In the genomic region with DNA sequence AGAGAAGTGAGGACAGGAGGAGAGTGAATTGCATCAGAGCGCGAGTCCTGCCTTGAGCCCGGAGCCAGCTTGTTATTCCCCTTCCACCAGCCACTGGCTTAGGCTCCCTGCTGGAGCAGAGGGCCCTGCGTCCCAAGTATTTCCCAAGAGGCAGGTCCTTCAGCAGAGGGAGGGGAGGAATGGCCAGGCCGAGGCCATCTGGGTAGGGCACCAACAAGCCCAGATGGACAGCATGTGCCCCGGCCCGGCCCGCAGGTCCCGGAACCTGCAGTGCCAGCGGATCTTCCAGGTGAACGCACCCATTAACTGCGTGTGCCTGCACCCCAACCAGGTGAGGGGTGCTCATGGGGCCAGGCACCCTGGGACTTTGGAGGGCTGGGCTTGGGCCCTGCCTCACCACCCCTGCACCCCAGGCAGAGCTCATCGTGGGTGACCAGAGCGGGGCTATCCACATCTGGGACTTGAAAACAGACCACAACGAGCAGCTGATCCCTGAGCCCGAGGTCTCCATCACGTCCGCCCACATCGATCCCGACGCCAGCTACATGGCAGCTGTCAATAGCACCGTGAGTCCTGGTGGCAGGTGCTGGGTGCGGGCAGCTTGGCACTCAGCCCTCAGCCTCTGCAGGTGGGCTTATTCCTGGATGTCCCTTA, we compare ENCODE assay signal across 12 cellular contexts. TPM values are rescaled to one million over a fixed set of nuclear protein-coding genes. Genes with fewer than 3 reads are reported as not detected.
DNase-seq lines count a peak whose midpoint lies in the region; ATAC-seq and TF ChIP-seq lines count a peak whose summit lies in the region.
"Had no signal": no experiment of that assay in that cellular context is flagged by ENCODE, and none has a peak within 500 bp of the region (broad histone marks: within the 10 kb centered on the region; RNA-seq: fewer than 3 reads in every experiment).

No MANE protein-coding gene starts in this region.

- peaks cover 24% of the 10 kb centered on the region for H3K4me1 ChIP-seq in Panc1 (ENCODE audit: control insufficient read depth, insufficient read depth, low read length)
- peaks cover 20 to 27% of the 10 kb centered on the region in 2 experiments for H3K4me1 ChIP-seq in trophoblast cell (ENCODE audit: control insufficient read depth in 1 of 2, insufficient read depth in 2 of 2, low read length in 2 of 2)
- H3K4me1 ChIP-seq: SJCRH30 had no signal

- H3K9me3 ChIP-seq in Panc1 (ENCODE audit: control insufficient read depth, insufficient read depth, low read depth, low read length) (no peaks in the 10 kb centered on the region), trophoblast cell (ENCODE audit: insufficient read depth, low read depth, low read length) (no peaks in the 10 kb centered on the region)
- H3K9me3 ChIP-seq: esophagus muscularis mucosa, SJCRH30, transverse colon had no signal

- H3K27ac ChIP-seq in Panc1 (ENCODE audit: low read length): peak overlapping the region; percentile 91
- H3K27ac ChIP-seq in epithelial cell of prostate: peak overlapping the region; percentile 74
- no peak overlapping the region for H3K27ac ChIP-seq in trophoblast cell (ENCODE audit: low read depth, low read length)
- H3K27ac ChIP-seq: SJCRH30 had no signal

- CTCF ChIA-PET in Panc1 (lab: Charles Lee): no interaction called here

- H3K27ac Mint-ChIP-seq in stimulated activated naive CD8-positive, alpha-beta T cell treated with anti-CD3 and anti-CD28 coated beads, Interleukin-15, Interleukin-2, amounts not matched to agents 100 ng/mL and 50 ng/mL, for 24 hours: peak overlapping the region; percentile 92

- no peaks in the 10 kb centered on the region for H3K27me3 ChIP-seq in Panc1 (ENCODE audit: control insufficient read depth, insufficient read depth, low read length)
- no peaks in the 10 kb centered on the region for H3K27me3 ChIP-seq in trophoblast cell (ENCODE audit: insufficient read depth, low read length)
- H3K27me3 ChIP-seq: esophagus muscularis mucosa, SJCRH30, transverse colon had no signal

- no CpG with 5 or more reads among the region's 23 CpGs for WGBS in trophoblast cell (ENCODE audit: extremely low coverage, insufficient coverage, insufficient read length)

- no peak overlapping the region for H2AFZ ChIP-seq in trophoblast cell (ENCODE audit: insufficient read depth, low read length, poor library complexity)

- H3K4me3 ChIP-seq in Panc1 (ENCODE audit: low read depth in 2 of 2, low read length in 2 of 2) (peak overlapping the region; percentile 61 to 73), trophoblast cell (ENCODE audit: low read depth, low read length) (no peak overlapping the region)

- H3K14ac ChIP-seq in trophoblast cell (ENCODE audit: low read length): no peak overlapping the region

- H3K36me3 ChIP-seq in Panc1 (ENCODE audit: control insufficient read depth, insufficient read depth, low read length) (no peaks in the 10 kb centered on the region; the same call in 1 of the 2 replicates), trophoblast cell (ENCODE audit: control insufficient read depth in 1 of 2, insufficient read depth in 2 of 2, low read length in 2 of 2) (peaks cover 38% of the 10 kb centered on the region in 2 experiments)

- TF ChIP-seq CTCF in Panc1 (IDR thresholded peaks at IDR 0.05): no peak

- no peak overlapping the region for H3K4ac ChIP-seq in trophoblast cell (ENCODE audit: low read depth, low read length)

- intact Hi-C loops in Panc1 (cut with micrococcal nuclease; ENCODE audit: unreplicated experiment): no loop called here

- in situ Hi-C loops in Panc1 (cut with HindIII; ENCODE audit: low pct_unique_long_range_greater_than_20kb, low sequenced_read_pairs): no loop called here

- H2BK120ac ChIP-seq in trophoblast cell (ENCODE audit: insufficient read depth, low read length, poor library complexity): no peak overlapping the region

- H3K18ac ChIP-seq in trophoblast cell (ENCODE audit: low read length): no peak overlapping the region

- no peak overlapping the region for H4K91ac ChIP-seq in trophoblast cell (ENCODE audit: low read depth, low read length)

- peaks cover 15% of the 10 kb centered on the region for H3K79me1 ChIP-seq in trophoblast cell (ENCODE audit: low read length)

- ATAC-seq in stimulated activated naive CD8-positive, alpha-beta T cell treated with anti-CD3 and anti-CD28 coated beads, Interleukin-15, Interleukin-2, amounts not matched to agents 100 U/mL and 50 U/mL, for 24 hours: no peak
- no peak for ATAC-seq in Panc1

- no peak for DNase-seq in stimulated activated naive CD8-positive, alpha-beta T cell treated with anti-CD3 and anti-CD28 coated beads, Interleukin-15, Interleukin-2, amounts not matched to agents 100 U/mL and 50 U/mL, for 24 hours
- DNase-seq in Panc1 (ENCODE audit: low read depth, low spot score): no peak
- no peak for DNase-seq in epithelial cell of prostate (ENCODE audit: low read depth, low spot score)
- DNase-seq in trophoblast cell: no peak
- DNase-seq in T1000 (lab: John Stamatoyannopoulos, UW): no peak
- no peak for DNase-seq in ecto neural progenitor cell (ENCODE audit: low spot score)
- no peak for DNase-seq in hippocampal formation (lab: John Stamatoyannopoulos, UW)
- DNase-seq: NCI-H1436 treated with DMSO at 0.1 percent for 48 hours, SJCRH30, transverse colon had no signal

- no peaks in the 10 kb centered on the region for H3K27me3 Mint-ChIP-seq in stimulated activated naive CD8-positive, alpha-beta T cell treated with anti-CD3 and anti-CD28 coated beads, Interleukin-15, Interleukin-2, amounts not matched to agents 100 ng/mL and 50 ng/mL, for 24 hours

- H2AK5ac ChIP-seq in trophoblast cell (ENCODE audit: low read length): no peak overlapping the region

- no peak overlapping the region for H2BK5ac ChIP-seq in trophoblast cell (ENCODE audit: low read depth, low read length, poor library complexity)

- H3K23ac ChIP-seq in trophoblast cell (ENCODE audit: low read length): no peak overlapping the region

- no peaks in the 10 kb centered on the region for H3K9me3 Mint-ChIP-seq in stimulated activated naive CD8-positive, alpha-beta T cell treated with anti-CD3 and anti-CD28 coated beads, Interleukin-15, Interleukin-2, amounts not matched to agents 100 ng/mL and 50 ng/mL, for 24 hours

- no peak overlapping the region for H3K9ac ChIP-seq in trophoblast cell (ENCODE audit: low read length)

- no peak overlapping the region for H2BK12ac ChIP-seq in trophoblast cell (ENCODE audit: low read length)

- no peak overlapping the region for H3K4me2 ChIP-seq in trophoblast cell (ENCODE audit: low read length)

- POLR2A ChIA-PET in Panc1 (lab: Charles Lee): no interaction called here

- H4K12ac ChIP-seq in trophoblast cell (ENCODE audit: low read depth, low read length): no peak overlapping the region

- H3K4me1 Mint-ChIP-seq in stimulated activated naive CD8-positive, alpha-beta T cell treated with anti-CD3 and anti-CD28 coated beads, Interleukin-15, Interleukin-2, amounts not matched to agents 100 ng/mL and 50 ng/mL, for 24 hours (ENCODE audit: low read depth): peaks cover 33% of the 10 kb centered on the region

- peaks cover 8% of the 10 kb centered on the region for H3K79me2 ChIP-seq in trophoblast cell (ENCODE audit: control insufficient read depth, insufficient read depth, low read length, poor library complexity)

- peak overlapping the region; percentile 91 for H3K4me3 Mint-ChIP-seq in stimulated activated naive CD8-positive, alpha-beta T cell treated with anti-CD3 and anti-CD28 coated beads, Interleukin-15, Interleukin-2, amounts not matched to agents 100 ng/mL and 50 ng/mL, for 24 hours

- TSS peak; percentile 72 for BruUV-seq in Panc1 (replicated peaks; lab: Mats Ljungman, UMichigan)

- no peak overlapping the region for H4K8ac ChIP-seq in trophoblast cell (ENCODE audit: low read depth, low read length)

- H3K36me3 Mint-ChIP-seq in stimulated activated naive CD8-positive, alpha-beta T cell treated with anti-CD3 and anti-CD28 coated beads, Interleukin-15, Interleukin-2, amounts not matched to agents 100 ng/mL and 50 ng/mL, for 24 hours (ENCODE audit: low read depth): peaks cover 26% of the 10 kb centered on the region

RNA-seq across cellular contexts. Expression of a gene that starts 1.7 kb away (rescaled TPM):
- 91.1 TPM for total RNA-seq in Panc1 (2021; ENCODE audit: unreplicated experiment)
- polyA plus RNA-seq in Panc1 (2012; ENCODE audit: insufficient read length): 129 TPM
- polyA plus RNA-seq in trophoblast cell (2013): 37.7 and 39.2 TPM in 2 replicates

RNA-seq across cellular contexts. Expression of a gene that starts 3.8 kb away (rescaled TPM):
- total RNA-seq in Panc1 (2021; ENCODE audit: unreplicated experiment): 8.7 TPM
- 5.1 TPM for polyA plus RNA-seq in Panc1 (2012; ENCODE audit: insufficient read length)
- polyA plus RNA-seq in trophoblast cell (2013): 4.1 and 5.5 TPM in 2 replicates

RNA-seq across cellular contexts. Expression of a gene that starts 7.7 kb away (rescaled TPM):
- total RNA-seq in Panc1 (2021; ENCODE audit: unreplicated experiment): 48.7 TPM
- 51.6 TPM for polyA plus RNA-seq in Panc1 (2012; ENCODE audit: insufficient read length)
- polyA plus RNA-seq in trophoblast cell (2013): 36.6 and 37.5 TPM in 2 replicates

RNA-seq across cellular contexts. Expression of a gene that starts 10.5 kb away (rescaled TPM):
- 4.5 TPM for total RNA-seq in Panc1 (2021; ENCODE audit: unreplicated experiment)
- polyA plus RNA-seq in Panc1 (2012; ENCODE audit: insufficient read length): 2.8 TPM
- 0.44 and 0.67 TPM in 2 replicates for polyA plus RNA-seq in trophoblast cell (2013)

RNA-seq across cellular contexts. Expression of a gene that starts 16.5 kb away (rescaled TPM):
- total RNA-seq in Panc1 (2021; ENCODE audit: unreplicated experiment): 50.8 TPM
- polyA plus RNA-seq in Panc1 (2012; ENCODE audit: insufficient read length): 71.0 TPM
- polyA plus RNA-seq in trophoblast cell (2013): 11.3 and 12.5 TPM in 2 replicates
